ENCODE assay signal across 16 cellular contexts in the genomic region with DNA sequence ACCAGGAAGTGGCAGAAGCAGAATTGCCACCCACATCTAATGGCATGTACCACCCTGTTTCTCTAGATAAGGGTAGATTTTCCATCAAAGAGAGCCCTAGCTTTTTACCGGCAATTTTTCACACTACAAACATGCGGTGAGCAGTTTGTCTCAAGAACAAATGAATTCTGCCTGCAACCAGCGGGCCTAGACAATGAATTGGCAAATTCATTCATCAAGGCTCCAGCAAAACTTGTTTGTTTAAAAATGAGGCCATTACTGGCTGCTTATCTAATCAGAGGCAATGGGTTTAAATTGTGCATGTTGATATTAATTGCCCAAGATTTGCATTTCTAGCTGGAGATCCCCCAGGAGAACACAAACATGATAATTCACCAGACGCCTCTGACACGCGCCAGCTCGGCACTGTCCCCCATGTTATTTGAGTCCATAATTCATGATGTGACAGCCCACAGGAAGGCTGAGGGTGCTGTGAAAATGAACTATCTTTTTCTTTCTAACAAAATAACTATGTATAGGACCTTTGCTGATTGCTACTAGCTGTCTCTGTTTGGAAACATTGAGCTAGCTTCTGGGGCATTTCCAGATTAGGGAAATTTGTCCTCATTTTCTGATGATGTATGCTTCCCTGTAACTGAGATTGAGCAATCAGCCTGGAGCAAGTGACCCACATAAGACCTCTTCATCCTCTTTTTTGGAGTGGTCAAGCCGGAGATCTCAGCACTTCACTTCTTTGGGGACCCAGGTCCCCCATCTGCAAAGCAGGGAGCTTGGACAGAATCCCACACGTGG.
DNase-seq lines count a peak whose midpoint lies in the region; ATAC-seq and TF ChIP-seq lines count a peak whose summit lies in the region.
"Had no signal": no experiment of that assay in that cellular context is flagged by ENCODE, and none has a peak within 500 bp of the region (broad histone marks: within the 10 kb centered on the region; RNA-seq: fewer than 3 reads in every experiment).

No MANE protein-coding gene starts in this region.

- H3K4me1 ChIP-seq in adrenal gland (replicated peaks in 1 of 2) = peaks cover 11 to 32% of the 10 kb centered on the region in 2 donors
- peaks cover 0 to 58% (median 0%) of the 10 kb centered on the region in 12 donors for H3K4me1 ChIP-seq in heart left ventricle
- H3K4me1 ChIP-seq: parathyroid adenoma had no signal

- H3K27ac Mint-ChIP-seq in stimulated activated naive CD8-positive, alpha-beta T cell treated with anti-CD3 and anti-CD28 coated beads, Interleukin-15, amount 100 ng/mL, for 72 hours = no peak overlapping the region
- H3K27ac Mint-ChIP-seq: activated CD4-positive, alpha-beta memory T cell treated with anti-CD3 and anti-CD28 coated beads for 36 hours; CD4-positive, alpha-beta T cell; stimulated activated naive B cell treated with anti-CD40 and anti-IgM and Interleukin-4, amounts not matched to agents 10 μg/mL and 1 μg/mL and 100 μg/mL, for 72 hours; T-helper 17 cell had no signal

- peak; percentile 54 to 80 (median 60) for ATAC-seq in heart left ventricle
- ATAC-seq in sciatic nerve = peak; percentile 81
- ATAC-seq in stimulated activated naive CD8-positive, alpha-beta T cell treated with anti-CD3 and anti-CD28 coated beads, Interleukin-15, amount 100 ng/mL, for 72 hours = no peak
- ATAC-seq in HG03097 (IDR thresholded peaks at IDR 0.05; ENCODE audit: low FRiP score, unreplicated experiment) = no peak
- ATAC-seq: Panc1; stimulated activated naive B cell treated with anti-CD40 and anti-IgM and Interleukin-4, amounts not matched to agents 10 μg/mL and 1 μg/mL and 100 μg/mL, for 72 hours; T-helper 17 cell had no signal

- H3K27me3 Mint-ChIP-seq in stimulated activated naive CD8-positive, alpha-beta T cell treated with anti-CD3 and anti-CD28 coated beads, Interleukin-15, amount 100 ng/mL, for 72 hours = peaks cover 56% of the 10 kb centered on the region

- H3K9me3 ChIP-seq in adrenal gland (replicated peaks in 1 of 3) (no peaks in the 10 kb centered on the region), heart left ventricle (no peaks in the 10 kb centered on the region)

- H3K27ac ChIP-seq in adrenal gland (peak overlapping the region in 2 of 5 donors; percentile 49 to 50), heart left ventricle (peak overlapping the region in 3 of 12 donors; percentile 10 to 85 (median 17)), coronary artery (peak overlapping the region in 1 of 2 donors; percentile 57)
- H3K27ac ChIP-seq: parathyroid adenoma had no signal

- H3K4me3 ChIP-seq in adrenal gland (no peak overlapping the region), heart left ventricle (no peak overlapping the region), coronary artery (no peak overlapping the region)

- TF ChIP-seq CTCF in adrenal gland (IDR thresholded peaks at IDR 0.05) (no peak), heart left ventricle (IDR thresholded peaks at IDR 0.05) (no peak), coronary artery (IDR thresholded peaks at IDR 0.05) (no peak)

- H3K4me1 Mint-ChIP-seq in stimulated activated naive CD8-positive, alpha-beta T cell treated with anti-CD3 and anti-CD28 coated beads, Interleukin-15, amount 100 ng/mL, for 72 hours = peaks cover 19% of the 10 kb centered on the region

- no peaks in the 10 kb centered on the region for H3K9me3 Mint-ChIP-seq in stimulated activated naive CD8-positive, alpha-beta T cell treated with anti-CD3 and anti-CD28 coated beads, Interleukin-15, amount 100 ng/mL, for 72 hours
- H3K9me3 Mint-ChIP-seq: activated CD4-positive, alpha-beta memory T cell treated with anti-CD3 and anti-CD28 coated beads for 36 hours; CD4-positive, alpha-beta T cell; stimulated activated naive B cell treated with anti-CD40 and anti-IgM and Interleukin-4, amounts not matched to agents 10 μg/mL and 1 μg/mL and 100 μg/mL, for 72 hours had no signal

- no peak for TF ChIP-seq POLR2A in adrenal gland (IDR thresholded peaks at IDR 0.05)
- TF ChIP-seq POLR2A in heart left ventricle (IDR thresholded peaks at IDR 0.05) = no peak

- no peak overlapping the region for H3K4me3 Mint-ChIP-seq in stimulated activated naive CD8-positive, alpha-beta T cell treated with anti-CD3 and anti-CD28 coated beads, Interleukin-15, amount 100 ng/mL, for 72 hours
- H3K4me3 Mint-ChIP-seq: activated CD4-positive, alpha-beta memory T cell treated with anti-CD3 and anti-CD28 coated beads for 36 hours; CD4-positive, alpha-beta T cell; stimulated activated naive B cell treated with anti-CD40 and anti-IgM and Interleukin-4, amounts not matched to agents 10 μg/mL and 1 μg/mL and 100 μg/mL, for 72 hours; T-helper 17 cell had no signal

- intact Hi-C loops in adrenal gland (cut with DNase I) = no loop called here
- intact Hi-C loops in heart left ventricle (cut with DNase I) = loop anchor here in 2 of 10 donors (10.0 kb wide), 2 partner anchors 235 to 315 kb away; a partner anchor contains a TSS
- intact Hi-C loops in sciatic nerve (cut with DNase I) = no loop called here

- H3K36me3 ChIP-seq in adrenal gland (replicated peaks in 1 of 2) (no peaks in the 10 kb centered on the region), heart left ventricle (no peaks in the 10 kb centered on the region)

- DNase-seq in ELR (ENCODE audit: low read depth) (peak; percentile 32), adrenal gland (peak in 5 of 7 donors; percentile 27 to 60 (median 57)), heart left ventricle (no peak), sciatic nerve (ENCODE audit: low spot score) (no peak), coronary artery (ENCODE audit: low spot score) (no peak), AG08396 (ENCODE audit: low spot score) (no peak)
- DNase-seq in stimulated activated naive CD8-positive, alpha-beta T cell treated with anti-CD3 and anti-CD28 coated beads, Interleukin-15, amount 100 ng/mL, for 72 hours = no peak
- DNase-seq: activated CD4-positive, alpha-beta memory T cell treated with anti-CD3 and anti-CD28 coated beads for 36 hours; activated naive CD4-positive, alpha-beta T cell; CD4-positive, alpha-beta T cell; NCI-H2171; stimulated activated naive B cell treated with anti-CD40 and anti-IgM and Interleukin-4, amounts not matched to agents 10 μg/mL and 1 μg/mL and 100 μg/mL, for 72 hours; T-helper 17 cell had no signal

- WGBS in adrenal gland, 4 donors = 48 to 60% (median 51%) methylated on average over 8 to 9 of the region's 9 CpGs
- 65 to 73% (median 72%) methylated on average over 9 of the region's 9 CpGs for WGBS in heart left ventricle, 4 donors

- no peaks in the 10 kb centered on the region for H3K27me3 ChIP-seq in adrenal gland
- H3K27me3 ChIP-seq in heart left ventricle = peaks cover 0 to 1% (median 0%) of the 10 kb centered on the region in 9 donors

Comparison
In these comparisons a context has a peak if more than half of its experiments do, and no peak if none do; other contexts are left out.
1. DNase-seq: peak in ELR (single experiment) and adrenal gland (5 of 7); none in heart left ventricle (0 of 5), sciatic nerve (single experiment), coronary artery (single experiment), AG08396 (single experiment) and stimulated activated naive CD8-positive, alpha-beta T cell treated with anti-CD3 and anti-CD28 coated beads, Interleukin-15, amount 100 ng/mL, for 72 hours (0 of 2).
2. ATAC-seq: peak in heart left ventricle (4 of 4) and sciatic nerve (single experiment); none in stimulated activated naive CD8-positive, alpha-beta T cell treated with anti-CD3 and anti-CD28 coated beads, Interleukin-15, amount 100 ng/mL, for 72 hours (single experiment) and HG03097 (single experiment).